ENCODE assay signal across 1 cellular context in genomic region chr9:93159601-93160418, GRCh38.
A peak's percentile ranks its signal among the peaks of the same experiment; 100 is the strongest.
TF ChIP-seq lines count a peak whose summit lies in the region.

No MANE protein-coding gene starts in this region.

TF ChIP-seq in HepG2, 621 proteins besides CTCF, POLR2A, EP300 and RAD21 (continued from another document and continues in another):
- TF ChIP-seq POLR2AphosphoS2 (IDR thresholded peaks at IDR 0.05; ENCODE audit: low read depth, low read length) = no peak
- 0 out of 2 replicates have a peak, but pooled peaks have one; percentile 23 for TF ChIP-seq ARNT2 (CRISPR knock-in tag; IDR thresholded peaks at IDR 0.05; ENCODE audit: low read depth)
- no peak for TF ChIP-seq NFRKB (IDR thresholded peaks at IDR 0.05)
- TF ChIP-seq REL (CRISPR knock-in tag; conservative IDR thresholded peaks at IDR 0.05) = no peak
- peak; percentile 85 for TF ChIP-seq ZNF3 (CRISPR knock-in tag; IDR thresholded peaks at IDR 0.05)
- TF ChIP-seq ZNF790 (CRISPR knock-in tag; IDR thresholded peaks at IDR 0.05; ENCODE audit: borderline replicate concordance) = peak; percentile 58; the same call in 1 of the 2 replicates
- peak; percentile 67 for TF ChIP-seq GATAD1 (CRISPR knock-in tag; IDR thresholded peaks at IDR 0.05)
- no peak for TF ChIP-seq SUZ12 (IDR thresholded peaks at IDR 0.05; ENCODE audit: low read depth, low read length)
- TF ChIP-seq ZNF777 (CRISPR knock-in tag; IDR thresholded peaks at IDR 0.05) = no peak
- TF ChIP-seq ZFYVE20 (CRISPR knock-in tag; IDR thresholded peaks at IDR 0.05; ENCODE audit: borderline replicate concordance, low read depth) = no peak
- no peak; the same call in 1 of the 2 replicates for TF ChIP-seq HDAC1 (CRISPR knock-in tag; IDR thresholded peaks at IDR 0.05)
- TF ChIP-seq, protein P1, sequence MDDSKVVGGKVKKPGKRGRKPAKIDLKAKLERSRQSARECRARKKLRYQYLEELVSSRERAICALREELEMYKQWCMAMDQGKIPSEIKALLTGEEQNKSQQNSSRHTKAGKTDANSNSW (CRISPR knock-in tag; IDR thresholded peaks at IDR 0.05; ENCODE audit: borderline replicate concordance) = no peak
- TF ChIP-seq ZSCAN22 (CRISPR knock-in tag; IDR thresholded peaks at IDR 0.05) = no peak
- TF ChIP-seq ELF1 (CRISPR knock-in tag; IDR thresholded peaks at IDR 0.05) = 0 out of 2 replicates have a peak, but pooled peaks have one; percentile 17
- TF ChIP-seq, protein P2, sequence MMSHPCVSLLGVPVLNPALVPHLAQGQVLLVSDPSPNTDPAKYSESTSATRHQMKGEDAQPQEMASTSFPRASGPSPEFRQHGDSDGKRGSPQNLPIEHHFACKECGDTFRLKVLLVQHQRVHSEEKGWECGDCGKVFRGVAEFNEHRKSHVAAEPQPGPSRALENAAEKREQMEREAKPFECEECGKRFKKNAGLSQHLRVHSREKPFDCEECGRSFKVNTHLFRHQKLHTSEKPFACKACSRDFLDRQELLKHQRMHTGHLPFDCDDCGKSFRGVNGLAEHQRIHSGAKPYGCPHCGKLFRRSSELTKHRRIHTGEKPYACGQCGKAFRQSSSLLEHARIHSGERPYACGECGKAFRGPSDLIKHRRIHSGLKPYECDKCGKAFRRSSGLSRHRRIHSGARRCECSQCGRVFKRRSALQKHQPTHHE (CRISPR knock-in tag; IDR thresholded peaks at IDR 0.05; ENCODE audit: borderline replicate concordance) = no peak
- no peak; the same call in 1 of the 2 replicates for TF ChIP-seq MTA1 (CRISPR knock-in tag; IDR thresholded peaks at IDR 0.05; ENCODE audit: borderline replicate concordance)
- TF ChIP-seq ASH2L (IDR thresholded peaks at IDR 0.05; ENCODE audit: insufficient read length, low read depth, low read length) = no peak
- no peak for TF ChIP-seq PREB (CRISPR knock-in tag; IDR thresholded peaks at IDR 0.05)
- peak; percentile 78 for TF ChIP-seq SP5 (CRISPR knock-in tag; IDR thresholded peaks at IDR 0.05; ENCODE audit: borderline replicate concordance, low read depth)
- TF ChIP-seq KMT2B (CRISPR knock-in tag; IDR thresholded peaks at IDR 0.05) = peak; percentile 40; the same call in 1 of the 2 replicates
- peak; percentile 13; the same call in 1 of the 2 replicates for TF ChIP-seq MXD4 (CRISPR knock-in tag; IDR thresholded peaks at IDR 0.05)
- TF ChIP-seq, protein P3, sequence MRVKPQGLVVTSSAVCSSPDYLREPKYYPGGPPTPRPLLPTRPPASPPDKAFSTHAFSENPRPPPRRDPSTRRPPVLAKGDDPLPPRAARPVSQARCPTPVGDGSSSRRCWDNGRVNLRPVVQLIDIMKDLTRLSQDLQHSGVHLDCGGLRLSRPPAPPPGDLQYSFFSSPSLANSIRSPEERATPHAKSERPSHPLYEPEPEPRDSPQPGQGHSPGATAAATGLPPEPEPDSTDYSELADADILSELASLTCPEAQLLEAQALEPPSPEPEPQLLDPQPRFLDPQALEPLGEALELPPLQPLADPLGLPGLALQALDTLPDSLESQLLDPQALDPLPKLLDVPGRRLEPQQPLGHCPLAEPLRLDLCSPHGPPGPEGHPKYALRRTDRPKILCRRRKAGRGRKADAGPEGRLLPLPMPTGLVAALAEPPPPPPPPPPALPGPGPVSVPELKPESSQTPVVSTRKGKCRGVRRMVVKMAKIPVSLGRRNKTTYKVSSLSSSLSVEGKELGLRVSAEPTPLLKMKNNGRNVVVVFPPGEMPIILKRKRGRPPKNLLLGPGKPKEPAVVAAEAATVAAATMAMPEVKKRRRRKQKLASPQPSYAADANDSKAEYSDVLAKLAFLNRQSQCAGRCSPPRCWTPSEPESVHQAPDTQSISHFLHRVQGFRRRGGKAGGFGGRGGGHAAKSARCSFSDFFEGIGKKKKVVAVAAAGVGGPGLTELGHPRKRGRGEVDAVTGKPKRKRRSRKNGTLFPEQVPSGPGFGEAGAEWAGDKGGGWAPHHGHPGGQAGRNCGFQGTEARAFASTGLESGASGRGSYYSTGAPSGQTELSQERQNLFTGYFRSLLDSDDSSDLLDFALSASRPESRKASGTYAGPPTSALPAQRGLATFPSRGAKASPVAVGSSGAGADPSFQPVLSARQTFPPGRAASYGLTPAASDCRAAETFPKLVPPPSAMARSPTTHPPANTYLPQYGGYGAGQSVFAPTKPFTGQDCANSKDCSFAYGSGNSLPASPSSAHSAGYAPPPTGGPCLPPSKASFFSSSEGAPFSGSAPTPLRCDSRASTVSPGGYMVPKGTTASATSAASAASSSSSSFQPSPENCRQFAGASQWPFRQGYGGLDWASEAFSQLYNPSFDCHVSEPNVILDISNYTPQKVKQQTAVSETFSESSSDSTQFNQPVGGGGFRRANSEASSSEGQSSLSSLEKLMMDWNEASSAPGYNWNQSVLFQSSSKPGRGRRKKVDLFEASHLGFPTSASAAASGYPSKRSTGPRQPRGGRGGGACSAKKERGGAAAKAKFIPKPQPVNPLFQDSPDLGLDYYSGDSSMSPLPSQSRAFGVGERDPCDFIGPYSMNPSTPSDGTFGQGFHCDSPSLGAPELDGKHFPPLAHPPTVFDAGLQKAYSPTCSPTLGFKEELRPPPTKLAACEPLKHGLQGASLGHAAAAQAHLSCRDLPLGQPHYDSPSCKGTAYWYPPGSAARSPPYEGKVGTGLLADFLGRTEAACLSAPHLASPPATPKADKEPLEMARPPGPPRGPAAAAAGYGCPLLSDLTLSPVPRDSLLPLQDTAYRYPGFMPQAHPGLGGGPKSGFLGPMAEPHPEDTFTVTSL (CRISPR knock-in tag; IDR thresholded peaks at IDR 0.05; ENCODE audit: borderline replicate concordance) = no peak
- TF ChIP-seq MAF1 (CRISPR knock-in tag; IDR thresholded peaks at IDR 0.05; ENCODE audit: borderline replicate concordance) = no peak
- no peak for TF ChIP-seq TGIF2 (CRISPR knock-in tag; IDR thresholded peaks at IDR 0.05)
- no peak for TF ChIP-seq TBX3 (IDR thresholded peaks at IDR 0.05; ENCODE audit: borderline replicate concordance)
- no peak for TF ChIP-seq NFYC (CRISPR knock-in tag; IDR thresholded peaks at IDR 0.05)
- peak; percentile 69 for TF ChIP-seq ZNF331 (CRISPR knock-in tag; IDR thresholded peaks at IDR 0.05)
- no peak for TF ChIP-seq MBD4 (IDR thresholded peaks at IDR 0.05; ENCODE audit: borderline replicate concordance, low read length)
- TF ChIP-seq YY1 (IDR thresholded peaks at IDR 0.05; ENCODE audit: insufficient read depth, insufficient replicate concordance, low read depth, low read length) = peak; percentile 50
- TF ChIP-seq, protein P4, sequence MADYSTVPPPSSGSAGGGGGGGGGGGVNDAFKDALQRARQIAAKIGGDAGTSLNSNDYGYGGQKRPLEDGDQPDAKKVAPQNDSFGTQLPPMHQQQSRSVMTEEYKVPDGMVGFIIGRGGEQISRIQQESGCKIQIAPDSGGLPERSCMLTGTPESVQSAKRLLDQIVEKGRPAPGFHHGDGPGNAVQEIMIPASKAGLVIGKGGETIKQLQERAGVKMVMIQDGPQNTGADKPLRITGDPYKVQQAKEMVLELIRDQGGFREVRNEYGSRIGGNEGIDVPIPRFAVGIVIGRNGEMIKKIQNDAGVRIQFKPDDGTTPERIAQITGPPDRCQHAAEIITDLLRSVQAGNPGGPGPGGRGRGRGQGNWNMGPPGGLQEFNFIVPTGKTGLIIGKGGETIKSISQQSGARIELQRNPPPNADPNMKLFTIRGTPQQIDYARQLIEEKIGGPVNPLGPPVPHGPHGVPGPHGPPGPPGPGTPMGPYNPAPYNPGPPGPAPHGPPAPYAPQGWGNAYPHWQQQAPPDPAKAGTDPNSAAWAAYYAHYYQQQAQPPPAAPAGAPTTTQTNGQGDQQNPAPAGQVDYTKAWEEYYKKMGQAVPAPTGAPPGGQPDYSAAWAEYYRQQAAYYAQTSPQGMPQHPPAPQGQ (CRISPR knock-in tag; IDR thresholded peaks at IDR 0.05; ENCODE audit: borderline replicate concordance) = no peak
- TF ChIP-seq NFE2 (CRISPR knock-in tag; IDR thresholded peaks at IDR 0.05) = no peak
- TF ChIP-seq THAP11 (CRISPR knock-in tag; IDR thresholded peaks at IDR 0.05) = peak; percentile 52; the same call in 1 of the 2 replicates
- TF ChIP-seq SP4 (CRISPR knock-in tag; IDR thresholded peaks at IDR 0.05) = peak; percentile 47; the same call in 1 of the 2 replicates
- no peak for TF ChIP-seq FOXM1 (CRISPR knock-in tag; IDR thresholded peaks at IDR 0.05)
- TF ChIP-seq RAD51 (IDR thresholded peaks at IDR 0.05; ENCODE audit: borderline replicate concordance) = no peak
- TF ChIP-seq, protein P5, sequence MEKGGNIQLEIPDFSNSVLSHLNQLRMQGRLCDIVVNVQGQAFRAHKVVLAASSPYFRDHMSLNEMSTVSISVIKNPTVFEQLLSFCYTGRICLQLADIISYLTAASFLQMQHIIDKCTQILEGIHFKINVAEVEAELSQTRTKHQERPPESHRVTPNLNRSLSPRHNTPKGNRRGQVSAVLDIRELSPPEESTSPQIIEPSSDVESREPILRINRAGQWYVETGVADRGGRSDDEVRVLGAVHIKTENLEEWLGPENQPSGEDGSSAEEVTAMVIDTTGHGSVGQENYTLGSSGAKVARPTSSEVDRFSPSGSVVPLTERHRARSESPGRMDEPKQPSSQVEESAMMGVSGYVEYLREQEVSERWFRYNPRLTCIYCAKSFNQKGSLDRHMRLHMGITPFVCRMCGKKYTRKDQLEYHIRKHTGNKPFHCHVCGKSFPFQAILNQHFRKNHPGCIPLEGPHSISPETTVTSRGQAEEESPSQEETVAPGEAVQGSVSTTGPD (CRISPR knock-in tag; IDR thresholded peaks at IDR 0.05) = no peak
- no peak for TF ChIP-seq FOXA1 (IDR thresholded peaks at IDR 0.05)
- TF ChIP-seq FOXA1 (CRISPR knock-in tag; IDR thresholded peaks at IDR 0.05) = no peak
- TF ChIP-seq RFX3 (CRISPR knock-in tag; IDR thresholded peaks at IDR 0.05) = no peak
- no peak for TF ChIP-seq HNRNPH1 (optimal IDR thresholded peaks at IDR 0.05; ENCODE audit: low read depth, low read length)
- no peak for TF ChIP-seq IRF1 (CRISPR knock-in tag; IDR thresholded peaks at IDR 0.05; ENCODE audit: low read depth)
- no peak for TF ChIP-seq ZNF607 (CRISPR knock-in tag; IDR thresholded peaks at IDR 0.05; ENCODE audit: borderline replicate concordance)
- peak; percentile 40; the same call in 1 of the 2 replicates for TF ChIP-seq ZFY (CRISPR knock-in tag; IDR thresholded peaks at IDR 0.05)
- no peak for TF ChIP-seq ZNF430 (CRISPR knock-in tag; IDR thresholded peaks at IDR 0.05)
- TF ChIP-seq, protein P6, sequence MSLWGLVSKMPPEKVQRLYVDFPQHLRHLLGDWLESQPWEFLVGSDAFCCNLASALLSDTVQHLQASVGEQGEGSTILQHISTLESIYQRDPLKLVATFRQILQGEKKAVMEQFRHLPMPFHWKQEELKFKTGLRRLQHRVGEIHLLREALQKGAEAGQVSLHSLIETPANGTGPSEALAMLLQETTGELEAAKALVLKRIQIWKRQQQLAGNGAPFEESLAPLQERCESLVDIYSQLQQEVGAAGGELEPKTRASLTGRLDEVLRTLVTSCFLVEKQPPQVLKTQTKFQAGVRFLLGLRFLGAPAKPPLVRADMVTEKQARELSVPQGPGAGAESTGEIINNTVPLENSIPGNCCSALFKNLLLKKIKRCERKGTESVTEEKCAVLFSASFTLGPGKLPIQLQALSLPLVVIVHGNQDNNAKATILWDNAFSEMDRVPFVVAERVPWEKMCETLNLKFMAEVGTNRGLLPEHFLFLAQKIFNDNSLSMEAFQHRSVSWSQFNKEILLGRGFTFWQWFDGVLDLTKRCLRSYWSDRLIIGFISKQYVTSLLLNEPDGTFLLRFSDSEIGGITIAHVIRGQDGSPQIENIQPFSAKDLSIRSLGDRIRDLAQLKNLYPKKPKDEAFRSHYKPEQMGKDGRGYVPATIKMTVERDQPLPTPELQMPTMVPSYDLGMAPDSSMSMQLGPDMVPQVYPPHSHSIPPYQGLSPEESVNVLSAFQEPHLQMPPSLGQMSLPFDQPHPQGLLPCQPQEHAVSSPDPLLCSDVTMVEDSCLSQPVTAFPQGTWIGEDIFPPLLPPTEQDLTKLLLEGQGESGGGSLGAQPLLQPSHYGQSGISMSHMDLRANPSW (CRISPR knock-in tag; IDR thresholded peaks at IDR 0.05; ENCODE audit: borderline replicate concordance) = no peak
- peak; percentile 79; the same call in 1 of the 2 replicates for TF ChIP-seq ZNF362 (CRISPR knock-in tag; IDR thresholded peaks at IDR 0.05; ENCODE audit: borderline replicate concordance)
- TF ChIP-seq, protein P7, sequence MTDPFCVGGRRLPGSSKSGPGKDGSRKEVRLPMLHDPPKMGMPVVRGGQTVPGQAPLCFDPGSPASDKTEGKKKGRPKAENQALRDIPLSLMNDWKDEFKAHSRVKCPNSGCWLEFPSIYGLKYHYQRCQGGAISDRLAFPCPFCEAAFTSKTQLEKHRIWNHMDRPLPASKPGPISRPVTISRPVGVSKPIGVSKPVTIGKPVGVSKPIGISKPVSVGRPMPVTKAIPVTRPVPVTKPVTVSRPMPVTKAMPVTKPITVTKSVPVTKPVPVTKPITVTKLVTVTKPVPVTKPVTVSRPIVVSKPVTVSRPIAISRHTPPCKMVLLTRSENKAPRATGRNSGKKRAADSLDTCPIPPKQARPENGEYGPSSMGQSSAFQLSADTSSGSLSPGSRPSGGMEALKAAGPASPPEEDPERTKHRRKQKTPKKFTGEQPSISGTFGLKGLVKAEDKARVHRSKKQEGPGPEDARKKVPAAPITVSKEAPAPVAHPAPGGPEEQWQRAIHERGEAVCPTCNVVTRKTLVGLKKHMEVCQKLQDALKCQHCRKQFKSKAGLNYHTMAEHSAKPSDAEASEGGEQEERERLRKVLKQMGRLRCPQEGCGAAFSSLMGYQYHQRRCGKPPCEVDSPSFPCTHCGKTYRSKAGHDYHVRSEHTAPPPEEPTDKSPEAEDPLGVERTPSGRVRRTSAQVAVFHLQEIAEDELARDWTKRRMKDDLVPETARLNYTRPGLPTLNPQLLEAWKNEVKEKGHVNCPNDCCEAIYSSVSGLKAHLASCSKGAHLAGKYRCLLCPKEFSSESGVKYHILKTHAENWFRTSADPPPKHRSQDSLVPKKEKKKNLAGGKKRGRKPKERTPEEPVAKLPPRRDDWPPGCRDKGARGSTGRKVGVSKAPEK (CRISPR knock-in tag; IDR thresholded peaks at IDR 0.05; ENCODE audit: borderline replicate concordance) = no peak
